Comparison of ENCODE assay signal across 13 cellular contexts in genomic region chr11:60182546-60183330, GRCh38. TPM values are rescaled to one million over a fixed set of nuclear protein-coding genes. Genes with fewer than 3 reads are reported as not detected.
DNase-seq lines count a peak whose midpoint lies in the region; ATAC-seq, FAIRE-seq and TF ChIP-seq lines count a peak whose summit lies in the region.
"Had no signal": no experiment of that assay in that cellular context is flagged by ENCODE, and none has a peak within 500 bp of the region (broad histone marks: within the 10 kb centered on the region; RNA-seq: fewer than 3 reads in every experiment).

Gene MS4A6A, minus strand, starts transcription at chr11:60183083. Its CDS starts 1,356 bp downstream, at chr11:60181727.

- H3K9me3 ChIP-seq in ascending aorta (no peaks in the 10 kb centered on the region), small intestine (ENCODE audit: control insufficient read depth, low read depth) (no peaks in the 10 kb centered on the region)

- intact Hi-C loops in ascending aorta (cut with DNase I) (no loop called here), left colon (cut with DNase I, micrococcal nuclease) (no loop called here)

- ATAC-seq in left colon (no peak), GM21576 (IDR thresholded peaks at IDR 0.05; ENCODE audit: unreplicated experiment) (no peak)

- H3K27ac ChIP-seq in ascending aorta (peak within 1 kb of the TSS in 1 of 2 donors; percentile 33), small intestine (ENCODE audit: low read depth in 1 of 2, low read length in 1 of 2) (peak within 1 kb of the TSS in 1 of 2 donors; percentile 67)

- TF ChIP-seq POLR2A in GM12891 (IDR thresholded peaks at IDR 0.05; ENCODE audit: low read depth, low read length): no peak

- H3K4me3 ChIP-seq in ascending aorta (peak within 1 kb of the TSS; percentile 21 to 32), small intestine (ENCODE audit: low read depth in 1 of 2, low read length in 2 of 2) (no peak within 1 kb of the TSS)

- H3K27me3 ChIP-seq in ascending aorta (no peaks in the 10 kb centered on the region), small intestine (ENCODE audit: control insufficient read depth in 2 of 2, insufficient read depth in 2 of 2, low read length in 2 of 2) (no peaks in the 10 kb centered on the region)

- H3K36me3 ChIP-seq in ascending aorta (no peaks in the 10 kb centered on the region), small intestine (ENCODE audit: control insufficient read depth in 2 of 2, insufficient read depth in 2 of 2, low read length in 2 of 2) (no peaks in the 10 kb centered on the region)

- no peak for TF ChIP-seq CTCF in ascending aorta (IDR thresholded peaks at IDR 0.05)
- TF ChIP-seq CTCF in GM10266 (IDR thresholded peaks at IDR 0.05; ENCODE audit: control insufficient read depth, insufficient read depth, low read depth, missing control alignments): no peak

- WGBS in small intestine, 3 donors: 66 to 72% (median 71%) methylated on average over 10 of the region's 10 CpGs

- FAIRE-seq in GM12891 (lab: Jason Lieb, UNC) (peak; percentile 69), small intestine (lab: Jason Lieb, UNC) (no peak)
- FAIRE-seq: astrocyte, keratinocyte had no signal

- no peaks in the 10 kb centered on the region for H3K4me1 ChIP-seq in ascending aorta
- no peaks in the 10 kb centered on the region for H3K4me1 ChIP-seq in small intestine (ENCODE audit: control insufficient read depth in 2 of 2, insufficient read depth in 1 of 2, low read depth in 1 of 2, low read length in 1 of 2)

- DNase-seq in GM12891 (ENCODE audit: insufficient read length, low spot score): no peak
- DNase-seq in ascending aorta (ENCODE audit: low spot score in 2 of 2): no peak
- DNase-seq in left colon: no peak
- no peak for DNase-seq in small intestine
- DNase-seq in GM10266 (ENCODE audit: extremely low spot score): no peak
- no peak for DNase-seq in HK-2 (ENCODE audit: unreplicated experiment)
- no peak for DNase-seq in T-helper 2 cell
- DNase-seq: GDM1, H7, NCI-H446 had no signal

TF ChIP-seq in GM12891, 5 proteins besides CTCF, POLR2A, EP300 and RAD21:
- TF ChIP-seq SPI1 (IDR thresholded peaks at IDR 0.05; ENCODE audit: low read depth, low read length) (peak; percentile 46), POLR2AphosphoS5 (IDR thresholded peaks at IDR 0.05; ENCODE audit: low read depth, low read length) (no peak)

RNA-seq across cellular contexts. Expression of gene MS4A6A, which starts in this region (rescaled TPM):
- 0.22 TPM for polyA plus RNA-seq in GM12891 (2012; ENCODE audit: low read depth, missing spikeins)
- total RNA-seq in ascending aorta: 35.0 TPM
- total RNA-seq in left colon: 10 to 100 TPM; 20.2 to 57.3 TPM
- polyA plus RNA-seq in small intestine: 10 to 100 TPM in 2 of 3 donors, 1 to 10 TPM in 1; 7.6 to 74.3 (median 71.1) TPM
- total RNA-seq: astrocyte, H7 had no signal
- polyA plus RNA-seq: keratinocyte had no signal

Comparison
In these comparisons a context has a peak if more than half of its experiments do, and no peak if none do; other contexts are left out.
1. H3K4me3 ChIP-seq: peak in ascending aorta (2 of 2); none in small intestine (0 of 2).